In the genomic region with DNA sequence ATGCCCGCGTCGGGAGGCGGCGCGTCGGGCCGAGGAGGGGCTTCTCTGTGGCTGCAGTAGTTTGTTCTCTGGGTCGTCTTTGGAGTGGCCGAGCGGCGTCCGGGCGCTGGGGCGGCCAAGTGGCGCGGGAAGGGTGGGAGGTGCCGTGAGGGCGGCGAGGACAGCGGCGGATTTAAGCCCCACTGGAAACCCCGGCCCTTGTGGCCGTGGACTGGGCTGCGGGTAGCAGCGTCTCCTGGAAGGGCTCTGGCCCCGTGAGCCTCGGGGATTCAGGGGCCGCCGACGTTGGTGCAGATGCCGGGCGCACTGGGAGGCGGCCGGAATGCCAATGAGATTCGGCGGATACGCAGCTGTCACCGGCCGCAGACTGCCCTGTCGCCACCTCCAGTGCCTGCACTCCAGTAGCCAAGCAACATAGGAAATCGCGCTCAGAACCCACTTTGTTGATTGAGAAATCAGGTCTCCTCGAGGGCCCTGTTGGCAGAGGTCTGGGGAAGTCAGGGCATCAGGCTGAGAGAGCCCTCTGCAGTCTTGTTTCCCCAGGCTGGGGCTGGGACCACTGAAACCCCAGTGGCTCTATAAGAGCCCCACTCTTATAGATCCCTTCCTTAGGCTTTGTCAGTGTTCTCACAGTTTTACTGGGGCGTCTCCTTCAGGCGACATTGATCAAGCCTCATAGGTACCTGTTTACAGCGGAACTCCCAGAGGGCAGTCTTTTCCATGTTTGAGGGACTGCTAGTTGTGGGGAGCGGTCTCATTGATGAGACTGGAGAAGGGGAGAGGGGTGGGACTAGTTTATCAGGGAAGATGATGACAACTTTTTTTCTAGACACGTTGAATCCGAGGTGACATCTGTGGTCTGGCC, we compare ENCODE assay signal across 8 cellular contexts. TPM values are rescaled to one million over a fixed set of nuclear protein-coding genes. Genes with fewer than 3 reads are reported as not detected.
A peak's percentile ranks its signal among the peaks of the same experiment; 100 is the strongest.
DNase-seq lines count a peak whose midpoint lies in the region; ATAC-seq and TF ChIP-seq lines count a peak whose summit lies in the region.

No MANE protein-coding gene starts in this region.

- TF ChIP-seq CTCF in SK-N-SH (IDR thresholded peaks at IDR 0.05) (0 out of 2 replicates have a peak, but pooled peaks have one; percentile 7), lung (IDR thresholded peaks at IDR 0.05; ENCODE audit: control extremely low read depth, extremely low read depth) (no peak)

- H2AFZ ChIP-seq in SK-N-SH (ENCODE audit: low read depth) = peak overlapping the region; percentile 60; the same call in 1 of the 2 replicates

- 20% methylated on average over 6 of the region's 50 CpGs for WGBS in SK-N-SH (ENCODE audit: low lambda C conversion rate)
- 4 to 6% methylated on average over 33 to 50 of the region's 50 CpGs for WGBS in lung, 2 donors
- 7% methylated on average over 50 of the region's 50 CpGs for WGBS in thymus

- H3K4me3 ChIP-seq in SK-N-SH (ENCODE audit: low read depth in 2 of 2, low read length in 1 of 2) (peak overlapping the region; percentile 81 to 87), lung (peak overlapping the region; percentile 57), thymus (ENCODE audit: low read length) (peak overlapping the region; percentile 81)

- H3K9me2 ChIP-seq in SK-N-SH = no peaks in the 10 kb centered on the region

- DNase-seq in AG20443 (ENCODE audit: low spot score) = peak; percentile 59
- no peak for DNase-seq in SK-N-SH
- DNase-seq in dermis blood vessel endothelial cell = peak; percentile 70
- DNase-seq in lung (ENCODE audit: low spot score) = peak; percentile 68

- H3K9me3 ChIP-seq in SK-N-SH = no peaks in the 10 kb centered on the region
- no peaks in the 10 kb centered on the region for H3K9me3 ChIP-seq in lung (ENCODE audit: control insufficient read depth in 2 of 2, insufficient read depth in 1 of 2, low read length in 1 of 2)
- no peaks in the 10 kb centered on the region for H3K9me3 ChIP-seq in thymus (ENCODE audit: control insufficient read depth)

- H4K20me1 ChIP-seq in SK-N-SH (ENCODE audit: insufficient read depth) = peaks cover 46% of the 10 kb centered on the region

- H3K4me2 ChIP-seq in SK-N-SH = peak overlapping the region; percentile 96

- POLR2A ChIA-PET in SK-N-SH (lab: Yijun Ruan, JAX) = interaction anchor here (3.2 kb wide), 1 partner anchor 12 kb away, joined by 11 read pairs; the partner anchor contains the start of gene NXT1

- H3F3A ChIP-seq in SK-N-SH (replicated peaks; ENCODE audit: insufficient read depth) = peaks cover 26% of the 10 kb centered on the region

- H3K27ac ChIP-seq in SK-N-SH (ENCODE audit: low read depth in 2 of 2, low read length in 1 of 2) (peak overlapping the region; percentile 73 to 79), lung (ENCODE audit: low read depth in 1 of 2, low read length in 1 of 2) (peak overlapping the region; percentile 90 to 99), thymus (ENCODE audit: low read depth) (peak overlapping the region; percentile 80)

- H3K36me3 ChIP-seq in SK-N-SH (replicated peaks in 1 of 2; ENCODE audit: control insufficient read depth in 1 of 2, insufficient read depth in 2 of 2, low read length in 1 of 2) (peaks cover 24 to 33% of the 10 kb centered on the region in 2 experiments), lung (ENCODE audit: control insufficient read depth in 2 of 2, insufficient read depth in 2 of 2, low read length in 2 of 2) (peaks cover 8 to 10% of the 10 kb centered on the region in 2 donors), thymus (ENCODE audit: control insufficient read depth, insufficient read depth) (peaks cover 6% of the 10 kb centered on the region)

- CTCF ChIA-PET in SK-N-SH (lab: Yijun Ruan, JAX) = interaction anchor here (0.8 to 1.0 kb wide), 2 partner anchors 55 to 57 kb away, joined by 3 to 4 read pairs; no protein-coding TSS in a partner anchor

- TF ChIP-seq EP300 in SK-N-SH (IDR thresholded peaks at IDR 0.05; ENCODE audit: borderline replicate concordance in 1 of 2, low read depth in 1 of 2, low read length in 1 of 2) = no peak

- ATAC-seq in GM18873 (IDR thresholded peaks at IDR 0.05; ENCODE audit: low FRiP score, unreplicated experiment) = peak; percentile 1
- ATAC-seq in HG03354 (IDR thresholded peaks at IDR 0.05; ENCODE audit: poor library complexity, severe bottlenecking, unreplicated experiment) = peak; percentile 26
- peak; percentile 1 for ATAC-seq in lung (ENCODE audit: insufficient read depth, low FRiP score)
- ATAC-seq in GM18520 (IDR thresholded peaks at IDR 0.05; ENCODE audit: unreplicated experiment) = no peak

- TF ChIP-seq RAD21 in SK-N-SH (IDR thresholded peaks at IDR 0.05; ENCODE audit: low read length) = no peak

- H3K4me1 ChIP-seq in SK-N-SH (ENCODE audit: control insufficient read depth in 1 of 2, insufficient read depth in 2 of 2, low read depth in 1 of 2, low read length in 1 of 2) (peaks cover 19 to 20% of the 10 kb centered on the region in 2 experiments; a peak in 3 of 4 replicates), lung (ENCODE audit: control insufficient read depth in 2 of 2, insufficient read depth in 2 of 2, low read length in 2 of 2) (peaks cover 17 to 23% of the 10 kb centered on the region in 2 donors), thymus (ENCODE audit: control insufficient read depth, insufficient read depth, low read length) (peaks cover 11% of the 10 kb centered on the region)

- peak overlapping the region; percentile 89 for H3K9ac ChIP-seq in SK-N-SH

- H3K79me2 ChIP-seq in SK-N-SH (ENCODE audit: insufficient read depth) = peaks cover 53% of the 10 kb centered on the region

- H3K27me3 ChIP-seq in SK-N-SH (ENCODE audit: insufficient read depth) (no peaks in the 10 kb centered on the region), lung (ENCODE audit: control insufficient read depth, insufficient read depth) (no peaks in the 10 kb centered on the region), thymus (ENCODE audit: control insufficient read depth, insufficient read depth) (no peaks in the 10 kb centered on the region)

TF ChIP-seq in SK-N-SH, 30 proteins besides CTCF, POLR2A, EP300 and RAD21:
- TF ChIP-seq, protein P1, sequence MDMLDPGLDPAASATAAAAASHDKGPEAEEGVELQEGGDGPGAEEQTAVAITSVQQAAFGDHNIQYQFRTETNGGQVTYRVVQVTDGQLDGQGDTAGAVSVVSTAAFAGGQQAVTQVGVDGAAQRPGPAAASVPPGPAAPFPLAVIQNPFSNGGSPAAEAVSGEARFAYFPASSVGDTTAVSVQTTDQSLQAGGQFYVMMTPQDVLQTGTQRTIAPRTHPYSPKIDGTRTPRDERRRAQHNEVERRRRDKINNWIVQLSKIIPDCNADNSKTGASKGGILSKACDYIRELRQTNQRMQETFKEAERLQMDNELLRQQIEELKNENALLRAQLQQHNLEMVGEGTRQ (IDR thresholded peaks at IDR 0.05; ENCODE audit: borderline replicate concordance, low read depth, low read length) = no peak
- TF ChIP-seq IRF3 (IDR thresholded peaks at IDR 0.05; ENCODE audit: low read depth, low read length) (no peak), TAF1 (IDR thresholded peaks at IDR 0.05; ENCODE audit: borderline replicate concordance, low read depth, low read length) (0 out of 2 replicates have a peak, but pooled peaks have one; percentile 3)
- TF ChIP-seq, protein P2, sequence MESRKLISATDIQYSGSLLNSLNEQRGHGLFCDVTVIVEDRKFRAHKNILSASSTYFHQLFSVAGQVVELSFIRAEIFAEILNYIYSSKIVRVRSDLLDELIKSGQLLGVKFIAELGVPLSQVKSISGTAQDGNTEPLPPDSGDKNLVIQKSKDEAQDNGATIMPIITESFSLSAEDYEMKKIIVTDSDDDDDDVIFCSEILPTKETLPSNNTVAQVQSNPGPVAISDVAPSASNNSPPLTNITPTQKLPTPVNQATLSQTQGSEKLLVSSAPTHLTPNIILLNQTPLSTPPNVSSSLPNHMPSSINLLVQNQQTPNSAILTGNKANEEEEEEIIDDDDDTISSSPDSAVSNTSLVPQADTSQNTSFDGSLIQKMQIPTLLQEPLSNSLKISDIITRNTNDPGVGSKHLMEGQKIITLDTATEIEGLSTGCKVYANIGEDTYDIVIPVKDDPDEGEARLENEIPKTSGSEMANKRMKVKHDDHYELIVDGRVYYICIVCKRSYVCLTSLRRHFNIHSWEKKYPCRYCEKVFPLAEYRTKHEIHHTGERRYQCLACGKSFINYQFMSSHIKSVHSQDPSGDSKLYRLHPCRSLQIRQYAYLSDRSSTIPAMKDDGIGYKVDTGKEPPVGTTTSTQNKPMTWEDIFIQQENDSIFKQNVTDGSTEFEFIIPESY (IDR thresholded peaks at IDR 0.05; ENCODE audit: borderline replicate concordance, low read depth) = no peak

RNA-seq across cellular contexts. Expression of gene GZF1, which starts 0.6 kb away (rescaled TPM):
- polyA plus RNA-seq in SK-N-SH (2012; rRNA removed) (15.0 and 20.6 TPM in 2 replicates), lung (10 to 100 TPM in 1 of 2 donors, 1 to 10 TPM in 1; 5.3 to 12.6 TPM), thymus (8.5 TPM)
- 9.9 and 15.7 TPM in 2 replicates for polyA plus RNA-seq in SK-N-SH (2012; cell fraction: cytosol; rRNA removed)
- 63.0 and 71.0 TPM in 2 replicates for polyA plus RNA-seq in SK-N-SH (2012; cell fraction: nucleus; rRNA removed)
- total RNA-seq in dermis blood vessel endothelial cell (19.1 and 31.5 TPM in 2 replicates), lung (10 to 100 TPM; 16.6 to 17.8 TPM)

RNA-seq across cellular contexts. Expression of gene NXT1, which starts 12.0 kb away (rescaled TPM):
- polyA plus RNA-seq in SK-N-SH (2012; rRNA removed) (28.2 TPM in 2 replicates), lung (10 to 100 TPM; 22.8 to 35.9 TPM), thymus (22.6 TPM)
- 24.1 and 25.9 TPM in 2 replicates for polyA plus RNA-seq in SK-N-SH (2012; cell fraction: cytosol; rRNA removed)
- polyA plus RNA-seq in SK-N-SH (2012; cell fraction: nucleus; rRNA removed) = 15.3 and 18.1 TPM in 2 replicates
- total RNA-seq in dermis blood vessel endothelial cell (24.8 and 36.2 TPM in 2 replicates), lung (10 to 100 TPM; 19.1 TPM)

RNA-seq across cellular contexts. Expression of gene NAPB, which starts 58.7 kb away (rescaled TPM):
- polyA plus RNA-seq in SK-N-SH (2012; rRNA removed) = 3.0 and 5.9 TPM in 2 replicates
- 3.9 and 4.4 TPM in 2 replicates for polyA plus RNA-seq in SK-N-SH (2012; cell fraction: cytosol; rRNA removed)
- 6.2 and 13.8 TPM in 2 replicates for polyA plus RNA-seq in SK-N-SH (2012; cell fraction: nucleus; rRNA removed)
- 8.2 and 12.1 TPM in 2 replicates for total RNA-seq in dermis blood vessel endothelial cell
- total RNA-seq in lung = 10 to 100 TPM in 1 of 2 donors, 1 to 10 TPM in 1; 8.6 to 45.7 TPM
- 1 to 10 TPM; 4.4 to 5.1 TPM for polyA plus RNA-seq in lung
- 8.8 TPM for polyA plus RNA-seq in thymus
